In the genomic region with DNA sequence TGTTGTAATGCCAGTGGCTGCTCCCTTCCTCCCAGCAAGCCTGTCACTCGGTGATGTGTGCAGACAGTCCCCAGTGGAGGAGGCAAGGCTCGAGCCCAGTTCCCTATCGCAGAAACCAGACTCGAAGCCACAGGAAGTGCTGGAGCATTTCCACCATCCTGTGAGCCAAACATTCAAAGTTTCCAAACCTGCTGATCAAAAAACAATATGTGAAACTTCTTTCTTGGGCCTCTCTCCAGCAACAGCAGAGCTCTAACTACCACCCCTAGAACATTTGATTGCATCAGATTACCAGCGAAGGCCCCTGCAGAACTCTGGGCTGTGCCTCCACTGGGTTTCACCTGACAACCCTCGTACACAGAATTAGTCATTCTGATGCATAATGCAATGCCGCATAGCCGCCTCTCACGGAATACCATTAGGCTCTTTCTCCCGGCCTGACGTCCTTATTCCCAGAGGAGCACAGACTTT, we compare ENCODE assay signal across 8 cellular contexts.
DNase-seq lines count a peak whose midpoint lies in the region; ATAC-seq and TF ChIP-seq lines count a peak whose summit lies in the region.

No MANE protein-coding gene starts in this region.

- no peak overlapping the region for H3K4me3 ChIP-seq in DND-41 (ENCODE audit: low read depth in 1 of 2, low read length in 2 of 2)
- H3K4me3 ChIP-seq in esophagus squamous epithelium: no peak overlapping the region
- H3K4me3 ChIP-seq in neutrophil (ENCODE audit: low read depth in 1 of 2, low read length in 1 of 2): peak overlapping the region; percentile 10 to 74
- no peak overlapping the region for H3K4me3 ChIP-seq in vagina
- H3K4me3 ChIP-seq in MG63: no peak overlapping the region

- H4K20me1 ChIP-seq in DND-41 (ENCODE audit: insufficient read depth, low read length): no peaks in the 10 kb centered on the region

- H3K4me1 Mint-ChIP-seq in activated CD4-positive, alpha-beta memory T cell treated with anti-CD3 and anti-CD28 coated beads, Interleukin-2, amount 10 ng/mL, durations not matched to agents 7 days and 5 days: peaks cover 85% of the 10 kb centered on the region

- CTCF ChIA-PET in activated CD4-positive, alpha-beta memory T cell treated with anti-CD3 and anti-CD28 coated beads, Interleukin-2, amount 10 ng/mL, durations not matched to agents 7 days and 5 days (lab: Charles Lee): interaction anchor here (0.6 to 3.6 kb wide), 13 partner anchors 10 to 1724 kb away, joined by 3 to 26 read pairs (median 10); partner anchors contain the start of gene ELMO1

- WGBS in esophagus squamous epithelium, 2 donors: 14 to 34% methylated on average over 8 of the region's 11 CpGs

- no peak for ATAC-seq in DND-41 (ENCODE audit: insufficient read depth, low read depth)
- peak; percentile 49 for ATAC-seq in HG03520 (IDR thresholded peaks at IDR 0.05; ENCODE audit: unreplicated experiment)

- H3K27me3 ChIP-seq in DND-41 (ENCODE audit: insufficient read depth, low read length, poor library complexity): no peaks in the 10 kb centered on the region
- no peaks in the 10 kb centered on the region for H3K27me3 ChIP-seq in esophagus squamous epithelium
- H3K27me3 ChIP-seq in neutrophil: no peaks in the 10 kb centered on the region
- no peaks in the 10 kb centered on the region for H3K27me3 ChIP-seq in vagina
- H3K27me3 ChIP-seq in MG63: no peaks in the 10 kb centered on the region

- peak overlapping the region; percentile 33; the same call in 1 of the 2 replicates for H2AFZ ChIP-seq in DND-41 (ENCODE audit: low read depth, low read length)

- POLR2A ChIA-PET in activated CD4-positive, alpha-beta memory T cell treated with anti-CD3 and anti-CD28 coated beads, Interleukin-2, amount 10 ng/mL, durations not matched to agents 7 days and 5 days (lab: Charles Lee): interaction anchor here (0.7 to 3.4 kb wide), 10 partner anchors 10 to 151 kb away, joined by 3 to 56 read pairs (median 6); partner anchors contain the start of gene ELMO1

- no peaks in the 10 kb centered on the region for H3K79me2 ChIP-seq in DND-41 (ENCODE audit: insufficient read depth, low read length)

- no peaks in the 10 kb centered on the region for H3K36me3 ChIP-seq in DND-41 (ENCODE audit: insufficient read depth, low read length)
- H3K36me3 ChIP-seq in esophagus squamous epithelium: no peaks in the 10 kb centered on the region
- no peaks in the 10 kb centered on the region for H3K36me3 ChIP-seq in neutrophil
- no peaks in the 10 kb centered on the region for H3K36me3 ChIP-seq in vagina
- H3K36me3 ChIP-seq in MG63: no peaks in the 10 kb centered on the region

- H3K36me3 Mint-ChIP-seq in activated CD4-positive, alpha-beta memory T cell treated with anti-CD3 and anti-CD28 coated beads, Interleukin-2, amount 10 ng/mL, durations not matched to agents 7 days and 5 days (ENCODE audit: low read depth): peaks cover 13% of the 10 kb centered on the region

- H3K4me2 ChIP-seq in DND-41 (ENCODE audit: insufficient read depth, low read length): no peak overlapping the region

- H3K27ac ChIP-seq in DND-41 (ENCODE audit: low read length) (no peak overlapping the region; the same call in 1 of the 2 replicates), esophagus squamous epithelium (peak overlapping the region; percentile 33 to 84 (median 76)), neutrophil (peak overlapping the region; percentile 92), vagina (peak overlapping the region; percentile 68)

- no peak for DNase-seq in DND-41
- peak; percentile 67 for DNase-seq in activated CD4-positive, alpha-beta memory T cell treated with anti-CD3 and anti-CD28 coated beads, Interleukin-2, amount 10 ng/mL, durations not matched to agents 7 days and 5 days
- no peak for DNase-seq in esophagus squamous epithelium (lab: John Stamatoyannopoulos, UW)
- DNase-seq in vagina (ENCODE audit: extremely low spot score in 2 of 2): peak in 1 of 2 donors; percentile 95
- DNase-seq in NCI-H187 (lab: John Stamatoyannopoulos, UW): no peak
- DNase-seq in MG63: no peak

- no peaks in the 10 kb centered on the region for H3K27me3 Mint-ChIP-seq in activated CD4-positive, alpha-beta memory T cell treated with anti-CD3 and anti-CD28 coated beads, Interleukin-2, amount 10 ng/mL, durations not matched to agents 7 days and 5 days

- peaks cover 28% of the 10 kb centered on the region for H3K4me1 ChIP-seq in DND-41 (ENCODE audit: insufficient read depth, low read length)
- H3K4me1 ChIP-seq in esophagus squamous epithelium: peaks cover 0 to 32% (median 0%) of the 10 kb centered on the region in 3 donors
- H3K4me1 ChIP-seq in neutrophil (ENCODE audit: control insufficient read depth in 1 of 2, insufficient read depth in 1 of 2, low read depth in 1 of 2, low read length in 1 of 2): peaks cover 62% of the 10 kb centered on the region in 2 experiments
- H3K4me1 ChIP-seq in vagina: peaks cover 27% of the 10 kb centered on the region

- TF ChIP-seq CTCF in DND-41 (IDR thresholded peaks at IDR 0.05; ENCODE audit: borderline replicate concordance, extremely low read depth, low read length, poor library complexity, severe bottlenecking): no peak
- no peak for TF ChIP-seq CTCF in esophagus squamous epithelium (IDR thresholded peaks at IDR 0.05)
- no peak for TF ChIP-seq CTCF in neutrophil (IDR thresholded peaks at IDR 0.05)
- TF ChIP-seq CTCF in vagina (IDR thresholded peaks at IDR 0.05): no peak

- no peak for TF ChIP-seq POLR2A in esophagus squamous epithelium (IDR thresholded peaks at IDR 0.05)
- TF ChIP-seq POLR2A in vagina (IDR thresholded peaks at IDR 0.05): no peak

- H3K9me3 ChIP-seq in DND-41 (ENCODE audit: insufficient read depth, low read length, severe bottlenecking) (no peaks in the 10 kb centered on the region), esophagus squamous epithelium (no peaks in the 10 kb centered on the region), neutrophil (no peaks in the 10 kb centered on the region), vagina (no peaks in the 10 kb centered on the region), MG63 (no peaks in the 10 kb centered on the region)

- peak overlapping the region; percentile 88 for H3K27ac Mint-ChIP-seq in activated CD4-positive, alpha-beta memory T cell treated with anti-CD3 and anti-CD28 coated beads, Interleukin-2, amount 10 ng/mL, durations not matched to agents 7 days and 5 days

- intact Hi-C loops in esophagus squamous epithelium (cut with DNase I): no loop called here
- intact Hi-C loops in vagina (cut with DNase I): no loop called here

- no peak overlapping the region for H3K9ac ChIP-seq in DND-41 (ENCODE audit: low read depth, low read length)

- H3K4me3 Mint-ChIP-seq in activated CD4-positive, alpha-beta memory T cell treated with anti-CD3 and anti-CD28 coated beads, Interleukin-2, amount 10 ng/mL, durations not matched to agents 7 days and 5 days: peak overlapping the region; percentile 55

- peaks cover 4% of the 10 kb centered on the region for H3K9me3 Mint-ChIP-seq in activated CD4-positive, alpha-beta memory T cell treated with anti-CD3 and anti-CD28 coated beads, Interleukin-2, amount 10 ng/mL, durations not matched to agents 7 days and 5 days

Comparison
In these comparisons a context has a peak if more than half of its experiments do, and no peak if none do; other contexts are left out.
1. H3K4me3 ChIP-seq: peak in neutrophil (2 of 2); none in DND-41 (0 of 2), esophagus squamous epithelium (0 of 4), vagina (0 of 2) and MG63 (single experiment).